In the genomic region with DNA sequence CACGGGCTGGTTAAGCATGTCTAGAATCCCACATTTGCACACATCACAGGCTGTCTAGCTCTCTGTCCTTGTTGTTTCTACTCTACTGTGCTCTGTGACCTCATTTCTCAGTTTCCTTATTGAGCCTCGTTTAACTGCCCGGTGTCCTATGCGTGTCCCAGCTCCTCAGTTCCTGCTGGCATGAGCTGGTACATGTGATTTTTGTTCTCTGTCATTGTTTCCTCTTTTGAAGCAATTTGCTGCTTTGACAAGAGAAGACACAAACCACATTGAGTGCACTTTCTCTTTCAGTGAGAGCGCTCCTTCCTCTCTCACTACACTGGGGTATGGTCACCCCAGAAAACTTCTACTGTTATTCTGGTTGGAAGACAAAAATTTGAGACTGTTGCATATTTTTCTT, we compare ENCODE assay signal across 10 cellular contexts.
DNase-seq lines count a peak whose midpoint lies in the region; ATAC-seq and TF ChIP-seq lines count a peak whose summit lies in the region.
"Had no signal": no experiment of that assay in that cellular context is flagged by ENCODE, and none has a peak within 500 bp of the region (broad histone marks: within the 10 kb centered on the region; RNA-seq: fewer than 3 reads in every experiment).

No MANE protein-coding gene starts in this region.

- DNase-seq in activated T-cell treated with anti-CD3 and anti-CD28 coated beads, Interleukin-2, amount 50 U/mL, for 72 hours, result no peak
- no peak for DNase-seq in activated T-cell treated with anti-CD3 and anti-CD28 coated beads, Interleukin-2, amount 50 U/mL, for 24 hours
- no peak for DNase-seq in stimulated activated naive CD8-positive, alpha-beta T cell treated with anti-CD3 and anti-CD28 coated beads, Interleukin-15, Interleukin-2, amounts not matched to agents 100 U/mL and 50 U/mL, for 24 hours
- DNase-seq in stimulated activated CD4-positive, alpha-beta T cell treated with anti-CD3 and anti-CD28 coated beads, Interleukin-12 subunit alpha, Interleukin-12 subunit beta, amount 100 ng/mL, for 4 hours, result no peak
- no peak for DNase-seq in mesenteric fat pad (ENCODE audit: low spot score)
- no peak for DNase-seq in GM23338 (ENCODE audit: low spot score)
- DNase-seq: H9, NCI-H524 treated with DMSO at 0.1 percent for 48 hours had no signal

- no peaks in the 10 kb centered on the region for H3K4me1 ChIP-seq in GM23338 (ENCODE audit: insufficient read depth)

- no peak overlapping the region for H3K27ac Mint-ChIP-seq in activated T-cell treated with anti-CD3 and anti-CD28 coated beads, Interleukin-2, amount 50 U/mL, for 72 hours
- H3K27ac Mint-ChIP-seq in activated T-cell treated with anti-CD3 and anti-CD28 coated beads, Interleukin-2, amount 50 U/mL, for 24 hours, result no peak overlapping the region
- H3K27ac Mint-ChIP-seq in GM23338, result no peak overlapping the region
- H3K27ac Mint-ChIP-seq: H9 had no signal

- H3K4me3 Mint-ChIP-seq in activated T-cell treated with anti-CD3 and anti-CD28 coated beads, Interleukin-2, amount 50 U/mL, for 72 hours, result no peak overlapping the region
- H3K4me3 Mint-ChIP-seq in activated T-cell treated with anti-CD3 and anti-CD28 coated beads, Interleukin-2, amount 50 U/mL, for 24 hours, result no peak overlapping the region
- H3K4me3 Mint-ChIP-seq in GM23338, result no peak overlapping the region
- H3K4me3 Mint-ChIP-seq: H9 had no signal

- no peaks in the 10 kb centered on the region for H3K27me3 ChIP-seq in GM23338 (ENCODE audit: insufficient read depth)

- no peak overlapping the region for H3K4me2 ChIP-seq in GM23338

- no peaks in the 10 kb centered on the region for H3K27me3 Mint-ChIP-seq in activated T-cell treated with anti-CD3 and anti-CD28 coated beads, Interleukin-2, amount 50 U/mL, for 72 hours (ENCODE audit: low read depth)
- peaks cover 4% of the 10 kb centered on the region for H3K27me3 Mint-ChIP-seq in activated T-cell treated with anti-CD3 and anti-CD28 coated beads, Interleukin-2, amount 50 U/mL, for 24 hours
- no peaks in the 10 kb centered on the region for H3K27me3 Mint-ChIP-seq in GM23338 (ENCODE audit: insufficient read depth, low read depth, poor library complexity)

- TF ChIP-seq CTCF in GM23338 (conservative IDR thresholded peaks at IDR 0.05; ENCODE audit: low read depth in 2 of 2), result no peak

- no peak overlapping the region for H3K4me3 ChIP-seq in GM23338

- H3K4me1 Mint-ChIP-seq in activated T-cell treated with anti-CD3 and anti-CD28 coated beads, Interleukin-2, amount 50 U/mL, for 72 hours (ENCODE audit: low read depth), result peaks cover 9% of the 10 kb centered on the region
- H3K4me1 Mint-ChIP-seq in activated T-cell treated with anti-CD3 and anti-CD28 coated beads, Interleukin-2, amount 50 U/mL, for 24 hours (ENCODE audit: low read depth), result peaks cover 4% of the 10 kb centered on the region
- peaks cover 12% of the 10 kb centered on the region; the same call in 2 of the 3 replicates for H3K4me1 Mint-ChIP-seq in GM23338

- H3K79me2 ChIP-seq in GM23338 (replicated peaks; ENCODE audit: insufficient read depth), result no peaks in the 10 kb centered on the region

- peak; percentile 45 to 74 for ATAC-seq in activated T-cell treated with anti-CD3 and anti-CD28 coated beads, Interleukin-2, amount 50 U/mL, for 72 hours (replicated peaks in 1 of 2)
- peak; percentile 96 for ATAC-seq in HG02588 (IDR thresholded peaks at IDR 0.05; ENCODE audit: unreplicated experiment)
- ATAC-seq in HG03575 (IDR thresholded peaks at IDR 0.05; ENCODE audit: extremely low read depth, insufficient number of reproducible peaks, low FRiP score, unreplicated experiment), result peak; percentile 98
- peak; percentile 46 for ATAC-seq in stimulated activated naive CD8-positive, alpha-beta T cell treated with anti-CD3 and anti-CD28 coated beads, Interleukin-15, Interleukin-2, amounts not matched to agents 100 U/mL and 50 U/mL, for 24 hours
- ATAC-seq in GM23338, result no peak

- no peaks in the 10 kb centered on the region for H3K9me3 Mint-ChIP-seq in activated T-cell treated with anti-CD3 and anti-CD28 coated beads, Interleukin-2, amount 50 U/mL, for 72 hours
- no peaks in the 10 kb centered on the region for H3K9me3 Mint-ChIP-seq in activated T-cell treated with anti-CD3 and anti-CD28 coated beads, Interleukin-2, amount 50 U/mL, for 24 hours
- H3K9me3 Mint-ChIP-seq in GM23338, result no peaks in the 10 kb centered on the region; the same call in 2 of the 3 replicates

- peaks cover 5% of the 10 kb centered on the region; the same call in 1 of the 2 replicates for H3K9me2 ChIP-seq in GM23338 (ENCODE audit: insufficient read depth)

- no peaks in the 10 kb centered on the region for H4K20me1 ChIP-seq in GM23338 (replicated peaks; ENCODE audit: insufficient read depth)

- H2AFZ ChIP-seq in GM23338, result no peak overlapping the region

- H3K36me3 ChIP-seq in GM23338 (ENCODE audit: insufficient read depth), result no peaks in the 10 kb centered on the region

- no peaks in the 10 kb centered on the region for H3K36me3 Mint-ChIP-seq in activated T-cell treated with anti-CD3 and anti-CD28 coated beads, Interleukin-2, amount 50 U/mL, for 72 hours (ENCODE audit: insufficient read depth in 2 of 2)
- no peaks in the 10 kb centered on the region for H3K36me3 Mint-ChIP-seq in activated T-cell treated with anti-CD3 and anti-CD28 coated beads, Interleukin-2, amount 50 U/mL, for 24 hours (ENCODE audit: low read depth)
- no peaks in the 10 kb centered on the region for H3K36me3 Mint-ChIP-seq in GM23338 (ENCODE audit: low read depth)

- no peak overlapping the region for H3K27ac ChIP-seq in GM23338 (ENCODE audit: low read depth)

- H3F3A ChIP-seq in GM23338 (replicated peaks; ENCODE audit: low read depth), result no peaks in the 10 kb centered on the region

TF ChIP-seq in GM23338, 12 proteins besides CTCF, POLR2A, EP300 and RAD21 (continues in another document):
- TF ChIP-seq NANOG (IDR thresholded peaks at IDR 0.05; ENCODE audit: borderline replicate concordance) (no peak), CREB1 (CRISPR knock-in tag; IDR thresholded peaks at IDR 0.05; ENCODE audit: low read depth) (no peak), ZNF114 (CRISPR knock-in tag; IDR thresholded peaks at IDR 0.05) (no peak), EZH2phosphoT487 (IDR thresholded peaks at IDR 0.05; ENCODE audit: unreplicated experiment) (no peak), JUNB (IDR thresholded peaks at IDR 0.05; ENCODE audit: unreplicated experiment) (no peak)
- TF ChIP-seq, protein P1, sequence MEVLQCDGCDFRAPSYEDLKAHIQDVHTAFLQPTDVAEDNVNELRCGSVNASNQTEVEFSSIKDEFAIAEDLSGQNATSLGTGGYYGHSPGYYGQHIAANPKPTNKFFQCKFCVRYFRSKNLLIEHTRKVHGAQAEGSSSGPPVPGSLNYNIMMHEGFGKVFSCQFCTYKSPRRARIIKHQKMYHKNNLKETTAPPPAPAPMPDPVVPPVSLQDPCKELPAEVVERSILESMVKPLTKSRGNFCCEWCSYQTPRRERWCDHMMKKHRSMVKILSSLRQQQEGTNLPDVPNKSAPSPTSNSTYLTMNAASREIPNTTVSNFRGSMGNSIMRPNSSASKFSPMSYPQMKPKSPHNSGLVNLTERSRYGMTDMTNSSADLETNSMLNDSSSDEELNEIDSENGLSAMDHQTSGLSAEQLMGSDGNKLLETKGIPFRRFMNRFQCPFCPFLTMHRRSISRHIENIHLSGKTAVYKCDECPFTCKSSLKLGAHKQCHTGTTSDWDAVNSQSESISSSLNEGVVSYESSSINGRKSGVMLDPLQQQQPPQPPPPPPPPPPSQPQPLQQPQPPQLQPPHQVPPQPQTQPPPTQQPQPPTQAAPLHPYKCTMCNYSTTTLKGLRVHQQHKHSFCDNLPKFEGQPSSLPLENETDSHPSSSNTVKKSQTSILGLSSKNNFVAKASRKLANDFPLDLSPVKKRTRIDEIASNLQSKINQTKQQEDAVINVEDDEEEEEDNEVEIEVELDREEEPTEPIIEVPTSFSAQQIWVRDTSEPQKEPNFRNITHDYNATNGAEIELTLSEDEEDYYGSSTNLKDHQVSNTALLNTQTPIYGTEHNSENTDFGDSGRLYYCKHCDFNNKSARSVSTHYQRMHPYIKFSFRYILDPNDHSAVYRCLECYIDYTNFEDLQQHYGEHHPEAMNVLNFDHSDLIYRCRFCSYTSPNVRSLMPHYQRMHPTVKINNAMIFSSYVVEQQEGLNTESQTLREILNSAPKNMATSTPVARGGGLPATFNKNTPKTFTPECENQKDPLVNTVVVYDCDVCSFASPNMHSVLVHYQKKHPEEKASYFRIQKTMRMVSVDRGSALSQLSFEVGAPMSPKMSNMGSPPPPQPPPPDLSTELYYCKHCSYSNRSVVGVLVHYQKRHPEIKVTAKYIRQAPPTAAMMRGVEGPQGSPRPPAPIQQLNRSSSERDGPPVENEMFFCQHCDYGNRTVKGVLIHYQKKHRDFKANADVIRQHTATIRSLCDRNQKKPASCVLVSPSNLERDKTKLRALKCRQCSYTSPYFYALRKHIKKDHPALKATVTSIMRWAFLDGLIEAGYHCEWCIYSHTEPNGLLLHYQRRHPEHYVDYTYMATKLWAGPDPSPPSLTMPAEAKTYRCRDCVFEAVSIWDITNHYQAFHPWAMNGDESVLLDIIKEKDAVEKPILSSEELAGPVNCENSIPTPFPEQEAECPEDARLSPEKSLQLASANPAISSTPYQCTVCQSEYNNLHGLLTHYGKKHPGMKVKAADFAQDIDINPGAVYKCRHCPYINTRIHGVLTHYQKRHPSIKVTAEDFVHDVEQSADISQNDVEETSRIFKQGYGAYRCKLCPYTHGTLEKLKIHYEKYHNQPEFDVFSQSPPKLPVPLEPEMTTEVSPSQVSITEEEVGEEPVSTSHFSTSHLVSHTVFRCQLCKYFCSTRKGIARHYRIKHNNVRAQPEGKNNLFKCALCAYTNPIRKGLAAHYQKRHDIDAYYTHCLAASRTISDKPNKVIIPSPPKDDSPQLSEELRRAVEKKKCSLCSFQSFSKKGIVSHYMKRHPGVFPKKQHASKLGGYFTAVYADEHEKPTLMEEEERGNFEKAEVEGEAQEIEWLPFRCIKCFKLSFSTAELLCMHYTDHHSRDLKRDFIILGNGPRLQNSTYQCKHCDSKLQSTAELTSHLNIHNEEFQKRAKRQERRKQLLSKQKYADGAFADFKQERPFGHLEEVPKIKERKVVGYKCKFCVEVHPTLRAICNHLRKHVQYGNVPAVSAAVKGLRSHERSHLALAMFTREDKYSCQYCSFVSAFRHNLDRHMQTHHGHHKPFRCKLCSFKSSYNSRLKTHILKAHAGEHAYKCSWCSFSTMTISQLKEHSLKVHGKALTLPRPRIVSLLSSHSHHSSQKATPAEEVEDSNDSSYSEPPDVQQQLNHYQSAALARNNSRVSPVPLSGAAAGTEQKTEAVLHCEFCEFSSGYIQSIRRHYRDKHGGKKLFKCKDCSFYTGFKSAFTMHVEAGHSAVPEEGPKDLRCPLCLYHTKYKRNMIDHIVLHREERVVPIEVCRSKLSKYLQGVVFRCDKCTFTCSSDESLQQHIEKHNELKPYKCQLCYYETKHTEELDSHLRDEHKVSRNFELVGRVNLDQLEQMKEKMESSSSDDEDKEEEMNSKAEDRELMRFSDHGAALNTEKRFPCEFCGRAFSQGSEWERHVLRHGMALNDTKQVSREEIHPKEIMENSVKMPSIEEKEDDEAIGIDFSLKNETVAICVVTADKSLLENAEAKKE (CRISPR knock-in tag; IDR thresholded peaks at IDR 0.05), result no peak
